25 cellular contexts compared by ENCODE assay signal in genomic region chr7:117828831-117829230, GRCh38. TPM values are rescaled to one million over a fixed set of nuclear protein-coding genes. Genes with fewer than 3 reads are reported as not detected.
DNase-seq lines count a peak whose midpoint lies in the region; ATAC-seq, FAIRE-seq and TF ChIP-seq lines count a peak whose summit lies in the region.
"Had no signal": no experiment of that assay in that cellular context is flagged by ENCODE, and none has a peak within 500 bp of the region (broad histone marks: within the 10 kb centered on the region; RNA-seq: fewer than 3 reads in every experiment).

No MANE protein-coding gene starts in this region.

- H3K79me2 ChIP-seq in astrocyte (ENCODE audit: insufficient read depth, low read length) = no peaks in the 10 kb centered on the region

- H3K27ac ChIP-seq in astrocyte (ENCODE audit: low read depth, low read length) = peak overlapping the region; percentile 6
- H3K27ac ChIP-seq: adrenal gland, BLaER1, colonic mucosa had no signal

- no peak overlapping the region for H2AFZ ChIP-seq in astrocyte (ENCODE audit: low read depth, low read length)

- peak overlapping the region; percentile 17 for H3K4me2 ChIP-seq in astrocyte (ENCODE audit: low read length)
- H3K4me2 ChIP-seq: BLaER1 had no signal

- no peak overlapping the region for H3K4me3 Mint-ChIP-seq in astrocyte (ENCODE audit: unreplicated experiment)
- no peak overlapping the region for H3K4me3 Mint-ChIP-seq in stimulated activated naive CD8-positive, alpha-beta T cell treated with anti-CD3 and anti-CD28 coated beads, Interleukin-15, amount 100 ng/mL, for 72 hours
- H3K4me3 Mint-ChIP-seq: activated T-cell treated with anti-CD3 and anti-CD28 coated beads, Interleukin-2, amount 50 U/mL, for 24 hours; H9; stimulated activated effector memory CD8-positive, alpha-beta T cell treated with anti-CD3 and anti-CD28 coated beads, Interleukin-12 subunit alpha, Interleukin-12 subunit beta, amount 100 ng/mL, for 72 hours had no signal

- H3K4me3 ChIP-seq in HFF-Myc (replicated peaks; ENCODE audit: low read depth, low read length) (no peak overlapping the region), astrocyte (ENCODE audit: insufficient read depth, low read depth, low read length) (no peak overlapping the region)
- H3K4me3 ChIP-seq: adrenal gland, BLaER1, colonic mucosa, GM12878 had no signal

- H3K36me3 Mint-ChIP-seq in astrocyte (ENCODE audit: low read depth, unreplicated experiment) = peaks cover 5% of the 10 kb centered on the region
- H3K36me3 Mint-ChIP-seq: stimulated activated effector memory CD8-positive, alpha-beta T cell treated with anti-CD3 and anti-CD28 coated beads, Interleukin-12 subunit alpha, Interleukin-12 subunit beta, amount 100 ng/mL, for 72 hours had no signal

- no peaks in the 10 kb centered on the region for H4K20me1 ChIP-seq in astrocyte (ENCODE audit: insufficient read depth, low read length)
- H4K20me1 ChIP-seq: BLaER1 had no signal

- no peak overlapping the region for H3K9ac ChIP-seq in astrocyte (ENCODE audit: low read length)
- H3K9ac ChIP-seq: BLaER1 had no signal

- no peaks in the 10 kb centered on the region for H3K36me3 ChIP-seq in astrocyte (ENCODE audit: insufficient read depth, low read length)
- H3K36me3 ChIP-seq: adrenal gland, BLaER1, colonic mucosa had no signal

- H3K4me1 ChIP-seq in astrocyte (ENCODE audit: insufficient read depth, low read length) = peaks cover 29% of the 10 kb centered on the region
- H3K4me1 ChIP-seq: adrenal gland, BLaER1, colonic mucosa had no signal

- peaks cover 1% of the 10 kb centered on the region for H3K9me3 Mint-ChIP-seq in astrocyte (ENCODE audit: unreplicated experiment)
- H3K9me3 Mint-ChIP-seq in stimulated activated naive CD8-positive, alpha-beta T cell treated with anti-CD3 and anti-CD28 coated beads, Interleukin-15, amount 100 ng/mL, for 72 hours = peaks cover 0 to 9% of the 10 kb centered on the region in 2 donors
- H3K9me3 Mint-ChIP-seq: activated T-cell treated with anti-CD3 and anti-CD28 coated beads, Interleukin-2, amount 50 U/mL, for 24 hours; H9 had no signal

- DNase-seq in AG09319 (ENCODE audit: extremely low read depth, low read depth) = peak; percentile 16
- peak; percentile 11 for DNase-seq in HFF-Myc (ENCODE audit: extremely low read depth, low read depth)
- DNase-seq in astrocyte (ENCODE audit: low read depth) = peak; percentile 37
- peak; percentile 52 for DNase-seq in left kidney (ENCODE audit: low read depth, low spot score)
- no peak for DNase-seq in stimulated activated naive CD8-positive, alpha-beta T cell treated with anti-CD3 and anti-CD28 coated beads, Interleukin-15, amount 100 ng/mL, for 72 hours
- DNase-seq in effector CD8-positive, alpha-beta T cell (lab: John Stamatoyannopoulos, UW) = no peak
- no peak for DNase-seq in NAMALWA (ENCODE audit: low spot score)
- DNase-seq: activated CD8-positive, alpha-beta memory T cell treated with anti-CD3 and anti-CD28 coated beads for 24 hours; activated T-cell treated with anti-CD3 and anti-CD28 coated beads, Interleukin-2, amount 50 U/mL, for 24 hours; adrenal gland; colonic mucosa; COR-L47; glutamatergic neuron; H9; KG1; mammary epithelial cell; NCI-H1436; SHP77; T-helper 1 cell had no signal

- no peaks in the 10 kb centered on the region for H3K27me3 Mint-ChIP-seq in astrocyte (ENCODE audit: low read depth, unreplicated experiment)
- peaks cover 8% of the 10 kb centered on the region for H3K27me3 Mint-ChIP-seq in stimulated activated naive CD8-positive, alpha-beta T cell treated with anti-CD3 and anti-CD28 coated beads, Interleukin-15, amount 100 ng/mL, for 72 hours
- H3K27me3 Mint-ChIP-seq: activated T-cell treated with anti-CD3 and anti-CD28 coated beads, Interleukin-2, amount 50 U/mL, for 24 hours; progenitor cell of endocrine pancreas had no signal

- no peak for FAIRE-seq in astrocyte (lab: Jason Lieb, UNC)
- FAIRE-seq: GM12878 had no signal

- ATAC-seq in stimulated activated naive CD8-positive, alpha-beta T cell treated with anti-CD3 and anti-CD28 coated beads, Interleukin-15, amount 100 ng/mL, for 72 hours = no peak
- ATAC-seq in HG03025 (IDR thresholded peaks at IDR 0.05; ENCODE audit: low FRiP score, unreplicated experiment) = no peak
- ATAC-seq: GM12878; stimulated activated effector memory CD8-positive, alpha-beta T cell treated with anti-CD3 and anti-CD28 coated beads, Interleukin-12 subunit alpha, Interleukin-12 subunit beta, amount 100 ng/mL, for 72 hours had no signal

- H3K27me3 ChIP-seq in astrocyte (ENCODE audit: insufficient read depth, low read length) = no peaks in the 10 kb centered on the region
- H3K27me3 ChIP-seq: adrenal gland, BLaER1, colonic mucosa had no signal

- H3K9me3 ChIP-seq in astrocyte (ENCODE audit: insufficient read depth, low read depth, low read length) = no peaks in the 10 kb centered on the region
- H3K9me3 ChIP-seq: adrenal gland, BLaER1, colonic mucosa had no signal

- H3K27ac Mint-ChIP-seq in astrocyte (ENCODE audit: unreplicated experiment) = no peak overlapping the region
- H3K27ac Mint-ChIP-seq in stimulated activated naive CD8-positive, alpha-beta T cell treated with anti-CD3 and anti-CD28 coated beads, Interleukin-15, amount 100 ng/mL, for 72 hours = no peak overlapping the region
- H3K27ac Mint-ChIP-seq: activated T-cell treated with anti-CD3 and anti-CD28 coated beads, Interleukin-2, amount 50 U/mL, for 24 hours; progenitor cell of endocrine pancreas; stimulated activated effector memory CD8-positive, alpha-beta T cell treated with anti-CD3 and anti-CD28 coated beads, Interleukin-12 subunit alpha, Interleukin-12 subunit beta, amount 100 ng/mL, for 72 hours had no signal

- H3K4me1 Mint-ChIP-seq in astrocyte (ENCODE audit: low read depth, unreplicated experiment) = peaks cover 35% of the 10 kb centered on the region
- H3K4me1 Mint-ChIP-seq in stimulated activated naive CD8-positive, alpha-beta T cell treated with anti-CD3 and anti-CD28 coated beads, Interleukin-15, amount 100 ng/mL, for 72 hours = no peaks in the 10 kb centered on the region
- H3K4me1 Mint-ChIP-seq: stimulated activated effector memory CD8-positive, alpha-beta T cell treated with anti-CD3 and anti-CD28 coated beads, Interleukin-12 subunit alpha, Interleukin-12 subunit beta, amount 100 ng/mL, for 72 hours had no signal

- no peak for TF ChIP-seq CTCF in AG09319 (IDR thresholded peaks at IDR 0.05; ENCODE audit: low read depth, low read length)
- no peak for TF ChIP-seq CTCF in HFF-Myc (IDR thresholded peaks at IDR 0.05; ENCODE audit: low read depth, low read length, missing control alignments)
- no peak for TF ChIP-seq CTCF in astrocyte (IDR thresholded peaks at IDR 0.05; ENCODE audit: insufficient read depth, low read depth, low read length)

RNA-seq across cellular contexts. Expression of gene CTTNBP2, which starts 44.4 kb away (rescaled TPM):
- total RNA-seq in astrocyte = 3.5 and 4.9 TPM in 2 replicates
- total RNA-seq: GM12878, OCI-LY7 had no signal

Comparison
In these comparisons a context has a peak if more than half of its experiments do, and no peak if none do; other contexts are left out.
1. DNase-seq: peak in AG09319 (single experiment), HFF-Myc (single experiment), astrocyte (single experiment) and left kidney (single experiment); none in stimulated activated naive CD8-positive, alpha-beta T cell treated with anti-CD3 and anti-CD28 coated beads, Interleukin-15, amount 100 ng/mL, for 72 hours (0 of 2), effector CD8-positive, alpha-beta T cell (single experiment) and NAMALWA (single experiment).